In genomic region chr3:153190923-153191322, GRCh38 we compare ENCODE assay signal across 27 cellular contexts.
"Had no signal": no experiment of that assay in that cellular context is flagged by ENCODE, and none has a peak within 500 bp of the region (broad histone marks: within the 10 kb centered on the region; RNA-seq: fewer than 3 reads in every experiment).

No MANE protein-coding gene starts in this region.

- H3K4me1 ChIP-seq: stomach, suprapubic skin, testis, thyroid gland, tibial artery, tibial nerve, transverse colon, upper lobe of left lung, upper lobe of right lung, uterus, vagina had no signal

- ATAC-seq: stimulated activated effector memory CD8-positive, alpha-beta T cell treated with anti-CD3 and anti-CD28 coated beads, Interleukin-12 subunit alpha, Interleukin-12 subunit beta, amount 100 ng/mL, for 72 hours; stimulated activated memory B cell treated with anti-CD40 and anti-IgM and Interleukin-4, amounts not matched to agents 10 μg/mL and 1 μg/mL and 100 μg/mL, for 72 hours; stimulated activated naive B cell treated with anti-CD40 and anti-IgM and Interleukin-4, amounts not matched to agents 10 μg/mL and 1 μg/mL and 100 μg/mL, for 72 hours; stimulated activated naive CD8-positive, alpha-beta T cell treated with anti-CD3 and anti-CD28 coated beads, Interleukin-15, amount 100 ng/mL, for 72 hours; stimulated activated naive CD8-positive, alpha-beta T cell treated with anti-CD3 and anti-CD28 coated beads, Interleukin-15, Interleukin-2, amounts not matched to agents 100 U/mL and 50 U/mL, for 24 hours; upper lobe of right lung had no signal

- H3K9me3 ChIP-seq: stomach, suprapubic skin, testis, thoracic aorta, thyroid gland, tibial artery, tibial nerve, transverse colon, upper lobe of left lung, upper lobe of right lung, uterus, vagina had no signal

- H3K4me3 ChIP-seq: stomach, suprapubic skin, testis, thoracic aorta, thyroid gland, tibial artery, tibial nerve, transverse colon, upper lobe of left lung, upper lobe of right lung, uterus, vagina had no signal

- FAIRE-seq: urothelium cell line had no signal

- H3K27me3 ChIP-seq: stomach, suprapubic skin, testis, thyroid gland, tibial artery, tibial nerve, transverse colon, upper lobe of left lung, upper lobe of right lung, uterus, vagina had no signal

- DNase-seq: stimulated activated CD4-positive, alpha-beta T cell treated with anti-CD3 and anti-CD28 coated beads, Interleukin-2, amount 100 ng/mL, for 48 hours; stimulated activated CD4-positive, alpha-beta T cell treated with anti-CD3 and anti-CD28 coated beads, Interleukin-4, amount 100 ng/mL, for 1 hour; stimulated activated CD4-positive, alpha-beta T cell treated with anti-CD3 and anti-CD28 coated beads, Interleukin-4, amount 100 ng/mL, for 24 hours; stimulated activated CD4-positive, alpha-beta T cell treated with anti-CD3 and anti-CD28 coated beads, Interleukin-4, amount 100 ng/mL, for 4 hours; stimulated activated CD8-positive, alpha-beta memory T cell treated with anti-CD3 and anti-CD28 coated beads, Interleukin-4, amount 100 ng/mL, for 48 hours; stimulated activated naive B cell treated with anti-CD40 and anti-IgM and Interleukin-4, amounts not matched to agents 10 μg/mL and 1 μg/mL and 100 μg/mL, for 72 hours; stimulated activated naive CD4-positive, alpha-beta T cell; stimulated activated naive CD4-positive, alpha-beta T cell treated with Interleukin-2 at 50 U/mL for 16 hours; stimulated activated naive CD8-positive, alpha-beta T cell treated with anti-CD3 and anti-CD28 coated beads, Interleukin-15, amount 100 ng/mL, for 72 hours; stimulated activated naive CD8-positive, alpha-beta T cell treated with anti-CD3 and anti-CD28 coated beads, Interleukin-15, Interleukin-2, amounts not matched to agents 100 U/mL and 50 U/mL, for 24 hours; stomach; substantia nigra; testis; thyroid gland; tibial artery; transverse colon; trophoblast cell; upper lobe of left lung; upper lobe of right lung; uterus had no signal

- H3K36me3 ChIP-seq: stomach, suprapubic skin, thoracic aorta, thyroid gland, tibial artery, tibial nerve, transverse colon, upper lobe of left lung, upper lobe of right lung, uterus, vagina had no signal

- H3K27ac ChIP-seq: stomach, suprapubic skin, testis, thoracic aorta, thyroid gland, tibial artery, tibial nerve, transverse colon, upper lobe of left lung, upper lobe of right lung, uterus, vagina had no signal
